Comparison of ENCODE assay signal across 1 cellular context in genomic region chr2:168455692-168456525, GRCh38.
TF ChIP-seq lines count a peak whose summit lies in the region.

TSS of gene CERS6 (plus strand) at chr2:168456272. CDS start at chr2:168456449, 177 bp downstream.

TF ChIP-seq in HepG2, 621 proteins besides CTCF, POLR2A, EP300 and RAD21 (continued from another document and continues in another):
- peak; percentile 68; the same call in 1 of the 2 replicates for TF ChIP-seq ZNF770 (CRISPR knock-in tag; IDR thresholded peaks at IDR 0.05)
- TF ChIP-seq NCOR1 (IDR thresholded peaks at IDR 0.05; ENCODE audit: borderline replicate concordance, low read length) = no peak
- no peak for TF ChIP-seq ZNF10 (CRISPR knock-in tag; IDR thresholded peaks at IDR 0.05; ENCODE audit: borderline replicate concordance, low read depth)
- peak; percentile 97 for TF ChIP-seq CSRNP1 (CRISPR knock-in tag; IDR thresholded peaks at IDR 0.05)
- peak; percentile 50; the same call in 1 of the 2 replicates for TF ChIP-seq PRDM4 (CRISPR knock-in tag; IDR thresholded peaks at IDR 0.05; ENCODE audit: borderline replicate concordance)
- TF ChIP-seq FOXP1 (IDR thresholded peaks at IDR 0.05) = no peak
- TF ChIP-seq FOXP1 (CRISPR knock-in tag; IDR thresholded peaks at IDR 0.05) = no peak
- TF ChIP-seq NFYC (CRISPR knock-in tag; IDR thresholded peaks at IDR 0.05) = peak; percentile 94
- peak; percentile 87; the same call in 1 of the 2 replicates for TF ChIP-seq JUN (CRISPR knock-in tag; IDR thresholded peaks at IDR 0.05)
- TF ChIP-seq CREM (IDR thresholded peaks at IDR 0.05) = no peak
- no peak for TF ChIP-seq CREM (CRISPR knock-in tag; IDR thresholded peaks at IDR 0.05)
- peak; percentile 96 for TF ChIP-seq ZBTB44 (CRISPR knock-in tag; IDR thresholded peaks at IDR 0.05)
- TF ChIP-seq ELK4 (CRISPR knock-in tag; IDR thresholded peaks at IDR 0.05; ENCODE audit: borderline replicate concordance) = peak; percentile 56; the same call in 1 of the 2 replicates
- no peak for TF ChIP-seq SRSF9 (IDR thresholded peaks at IDR 0.05; ENCODE audit: borderline replicate concordance, insufficient read depth, low read depth, low read length, poor library complexity, severe bottlenecking)
- TF ChIP-seq THAP7 (CRISPR knock-in tag; IDR thresholded peaks at IDR 0.05) = peak; percentile 91; the same call in 1 of the 2 replicates
- TF ChIP-seq MED1 (CRISPR knock-in tag; IDR thresholded peaks at IDR 0.05) = peak; percentile 88
- no peak for TF ChIP-seq ZC3H4 (CRISPR knock-in tag; IDR thresholded peaks at IDR 0.05; ENCODE audit: borderline replicate concordance)
- TF ChIP-seq NR2C2 (CRISPR knock-in tag; IDR thresholded peaks at IDR 0.05; ENCODE audit: borderline replicate concordance) = peak; percentile 44; the same call in 1 of the 2 replicates
- TF ChIP-seq ZNF329 (CRISPR knock-in tag; IDR thresholded peaks at IDR 0.05; ENCODE audit: low read depth) = peak; percentile 81; the same call in 1 of the 2 replicates
- TF ChIP-seq ZNF121 (CRISPR knock-in tag; IDR thresholded peaks at IDR 0.05) = no peak
- TF ChIP-seq ZNF577 (CRISPR knock-in tag; IDR thresholded peaks at IDR 0.05; ENCODE audit: borderline replicate concordance, low read depth) = no peak
- TF ChIP-seq FIP1L1 (IDR thresholded peaks at IDR 0.05; ENCODE audit: borderline replicate concordance, insufficient read depth, low read depth, low read length) = no peak
- peak; percentile 97 for TF ChIP-seq NKX3-1 (CRISPR knock-in tag; IDR thresholded peaks at IDR 0.05)
- peak; percentile 82 for TF ChIP-seq TEF (CRISPR knock-in tag; IDR thresholded peaks at IDR 0.05)
- peak; percentile 38; the same call in 1 of the 2 replicates for TF ChIP-seq RCOR2 (CRISPR knock-in tag; IDR thresholded peaks at IDR 0.05)
- TF ChIP-seq ZNF251 (CRISPR knock-in tag; IDR thresholded peaks at IDR 0.05) = peak; percentile 92
- TF ChIP-seq RFX5 (IDR thresholded peaks at IDR 0.05; ENCODE audit: low read depth, low read length) = 0 out of 2 replicates have a peak, but pooled peaks have one; percentile 18
- peak; percentile 83 for TF ChIP-seq BRCA1 (CRISPR knock-in tag; IDR thresholded peaks at IDR 0.05)
- peak; percentile 94 for TF ChIP-seq SP2 (CRISPR knock-in tag; IDR thresholded peaks at IDR 0.05)
- peak; percentile 94 for TF ChIP-seq NFYB (CRISPR knock-in tag; IDR thresholded peaks at IDR 0.05)
- TF ChIP-seq THAP8 (CRISPR knock-in tag; IDR thresholded peaks at IDR 0.05; ENCODE audit: borderline replicate concordance) = peak; percentile 88; the same call in 1 of the 2 replicates
- peak; percentile 98 for TF ChIP-seq NR1H2 (CRISPR knock-in tag; IDR thresholded peaks at IDR 0.05; ENCODE audit: borderline replicate concordance, low read depth)
- TF ChIP-seq HMGA1 (CRISPR knock-in tag; conservative IDR thresholded peaks at IDR 0.05) = no peak
- TF ChIP-seq ZNF30 (CRISPR knock-in tag; IDR thresholded peaks at IDR 0.05) = peak; percentile 92
- TF ChIP-seq ATRX (CRISPR knock-in tag; IDR thresholded peaks at IDR 0.05; ENCODE audit: borderline replicate concordance) = no peak
- peak; percentile 98 for TF ChIP-seq ZNF234 (CRISPR knock-in tag; conservative IDR thresholded peaks at IDR 0.05)
- TF ChIP-seq U2AF1 (optimal IDR thresholded peaks at IDR 0.05; ENCODE audit: low read depth, low read length) = no peak
- peak; percentile 35; the same call in 1 of the 2 replicates for TF ChIP-seq ZNF629 (CRISPR knock-in tag; conservative IDR thresholded peaks at IDR 0.05)
- TF ChIP-seq SKI (IDR thresholded peaks at IDR 0.05; ENCODE audit: partially characterized antibody) = no peak
- TF ChIP-seq TERF1 (CRISPR knock-in tag; IDR thresholded peaks at IDR 0.05) = peak; percentile 94
- TF ChIP-seq MNT (IDR thresholded peaks at IDR 0.05) = peak; percentile 75
- no peak for TF ChIP-seq TCF7L2 (IDR thresholded peaks at IDR 0.05; ENCODE audit: low read depth, low read length)
- peak; percentile 92 for TF ChIP-seq CBFB (CRISPR knock-in tag; IDR thresholded peaks at IDR 0.05)
- TF ChIP-seq RFXANK (CRISPR knock-in tag; IDR thresholded peaks at IDR 0.05) = peak; percentile 78; the same call in 1 of the 2 replicates
- peak; percentile 98 for TF ChIP-seq ETS1 (CRISPR knock-in tag; IDR thresholded peaks at IDR 0.05)
- TF ChIP-seq GLI4 (CRISPR knock-in tag; IDR thresholded peaks at IDR 0.05; ENCODE audit: borderline replicate concordance) = no peak
- peak; percentile 82 for TF ChIP-seq ZNF274 (CRISPR knock-in tag; IDR thresholded peaks at IDR 0.05)
- peak; percentile 100 for TF ChIP-seq ZNF800 (CRISPR knock-in tag; IDR thresholded peaks at IDR 0.05)
- TF ChIP-seq ZNF773 (CRISPR knock-in tag; IDR thresholded peaks at IDR 0.05; ENCODE audit: borderline replicate concordance) = peak; percentile 97
